Comparison of ENCODE assay signal across 8 cellular contexts in genomic region chr1:157137051-157137772, GRCh38.
DNase-seq lines count a peak whose midpoint lies in the region; ATAC-seq lines count a peak whose summit lies in the region.

No MANE protein-coding gene starts in this region.

- H3K9ac ChIP-seq in muscle layer of colon (ENCODE audit: low read length), result peak overlapping the region; percentile 90

- peaks cover 20% of the 10 kb centered on the region for H3K4me1 ChIP-seq in muscle layer of colon (ENCODE audit: insufficient read depth, low read length)

- peak overlapping the region; percentile 88 for H3K27ac ChIP-seq in muscle layer of colon (ENCODE audit: low read depth, low read length)

- peak overlapping the region; percentile 89 to 93 for H3K4me3 ChIP-seq in muscle layer of colon (ENCODE audit: low read depth in 1 of 2, low read length in 2 of 2)

- peaks cover 59% of the 10 kb centered on the region for H3K36me3 Mint-ChIP-seq in effector memory CD8-positive, alpha-beta T cell (ENCODE audit: insufficient read depth)

- H3K9me3 ChIP-seq in muscle layer of colon (ENCODE audit: low read length), result no peaks in the 10 kb centered on the region

- H3K9me3 Mint-ChIP-seq in effector memory CD8-positive, alpha-beta T cell, result no peaks in the 10 kb centered on the region

- H3K4me3 Mint-ChIP-seq in effector memory CD8-positive, alpha-beta T cell, result peak overlapping the region; percentile 90 to 98

- peaks cover 39% of the 10 kb centered on the region for H3K36me3 ChIP-seq in muscle layer of colon (ENCODE audit: insufficient read depth, low read length)

- no peaks in the 10 kb centered on the region for H3K27me3 ChIP-seq in muscle layer of colon (ENCODE audit: control insufficient read depth in 1 of 2, insufficient read depth in 2 of 2, low read length in 2 of 2)

- no peaks in the 10 kb centered on the region for H3K27me3 Mint-ChIP-seq in effector memory CD8-positive, alpha-beta T cell

- peak overlapping the region; percentile 97 to 98 for H3K27ac Mint-ChIP-seq in effector memory CD8-positive, alpha-beta T cell

- peak; percentile 74 for DNase-seq in NCI-H82 (lab: John Stamatoyannopoulos, UW)
- DNase-seq in NCI-H82 treated with DMSO at 0.1 percent for 48 hours (lab: John Stamatoyannopoulos, UW; ENCODE audit: unreplicated experiment), result no peak
- DNase-seq in RKO (ENCODE audit: low spot score), result peak; percentile 60
- peak in 1 of 3 experiments; percentile 4 for DNase-seq in effector memory CD8-positive, alpha-beta T cell
- no peak for DNase-seq in superior temporal gyrus (ENCODE audit: extremely low spot score)

- no peak for ATAC-seq in effector memory CD8-positive, alpha-beta T cell (replicated peaks)
- ATAC-seq in HG02870 (IDR thresholded peaks at IDR 0.05; ENCODE audit: unreplicated experiment) (no peak), GM21381 (IDR thresholded peaks at IDR 0.05; ENCODE audit: unreplicated experiment) (no peak)

- peaks cover 54 to 60% of the 10 kb centered on the region in 2 donors for H3K4me1 Mint-ChIP-seq in effector memory CD8-positive, alpha-beta T cell (ENCODE audit: low read depth in 2 of 2)

Comparison
In these comparisons a context has a peak if more than half of its experiments do, and no peak if none do; other contexts are left out.
1. DNase-seq: peak in NCI-H82 (single experiment) and RKO (single experiment); none in NCI-H82 treated with DMSO at 0.1 percent for 48 hours (single experiment) and superior temporal gyrus (single experiment).